1 cellular context compared by ENCODE assay signal in the genomic region with DNA sequence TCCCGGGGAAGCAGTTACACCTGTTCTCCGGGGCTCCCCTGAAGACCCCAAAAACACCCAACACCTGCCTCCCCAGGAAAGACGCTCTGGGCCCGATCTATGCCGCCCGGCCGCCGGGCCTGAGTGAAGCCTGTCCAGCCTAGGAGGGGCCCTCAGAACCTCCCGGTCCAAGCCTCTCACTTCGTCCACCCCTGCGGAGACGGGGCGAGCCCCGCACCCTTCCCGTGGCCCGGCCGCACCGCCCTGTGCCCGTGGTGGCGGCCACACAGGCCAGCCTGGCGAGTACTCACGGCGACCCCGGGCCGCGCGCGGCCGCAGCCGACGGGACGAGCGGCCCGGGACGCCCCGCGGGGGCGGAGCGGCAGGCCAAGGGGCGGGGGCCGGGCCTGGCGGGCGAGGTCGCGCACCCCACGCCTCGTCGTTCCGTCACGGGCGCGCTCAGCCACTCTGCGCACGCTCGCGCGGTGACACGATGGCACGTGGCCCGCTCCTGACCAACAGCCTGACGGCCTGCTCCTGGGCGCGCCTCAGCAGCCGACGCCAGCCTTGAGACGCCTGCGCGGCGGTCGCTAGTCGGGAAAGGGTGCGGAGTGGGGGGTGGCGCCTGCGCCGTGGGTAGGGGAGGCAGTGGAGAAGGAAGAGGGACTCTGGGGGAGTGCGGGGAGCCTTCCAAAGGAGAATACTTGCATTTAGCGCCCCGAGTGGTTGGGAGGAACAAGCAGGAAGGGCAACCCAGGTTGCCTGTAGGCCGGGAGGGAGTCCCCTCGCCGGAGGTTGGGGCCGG.
TF ChIP-seq lines count a peak whose summit lies in the region.

A gene with protein sequence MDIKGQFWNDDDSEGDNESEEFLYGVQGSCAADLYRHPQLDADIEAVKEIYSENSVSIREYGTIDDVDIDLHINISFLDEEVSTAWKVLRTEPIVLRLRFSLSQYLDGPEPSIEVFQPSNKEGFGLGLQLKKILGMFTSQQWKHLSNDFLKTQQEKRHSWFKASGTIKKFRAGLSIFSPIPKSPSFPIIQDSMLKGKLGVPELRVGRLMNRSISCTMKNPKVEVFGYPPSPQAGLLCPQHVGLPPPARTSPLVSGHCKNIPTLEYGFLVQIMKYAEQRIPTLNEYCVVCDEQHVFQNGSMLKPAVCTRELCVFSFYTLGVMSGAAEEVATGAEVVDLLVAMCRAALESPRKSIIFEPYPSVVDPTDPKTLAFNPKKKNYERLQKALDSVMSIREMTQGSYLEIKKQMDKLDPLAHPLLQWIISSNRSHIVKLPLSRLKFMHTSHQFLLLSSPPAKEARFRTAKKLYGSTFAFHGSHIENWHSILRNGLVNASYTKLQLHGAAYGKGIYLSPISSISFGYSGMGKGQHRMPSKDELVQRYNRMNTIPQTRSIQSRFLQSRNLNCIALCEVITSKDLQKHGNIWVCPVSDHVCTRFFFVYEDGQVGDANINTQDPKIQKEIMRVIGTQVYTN (minus strand): TSS at position 342 of the 784 bp plus-strand sequence. CDS start 5,077 bp downstream, outside the sequence.

TF ChIP-seq in WTC11, 78 proteins besides CTCF, POLR2A, EP300 and RAD21 (continued from another document and continues in another):
- TF ChIP-seq RORB (CRISPR knock-in tag; IDR thresholded peaks at IDR 0.05) (no peak), ZNF396 (CRISPR knock-in tag; IDR thresholded peaks at IDR 0.05; ENCODE audit: borderline replicate concordance) (no peak), NFE2L1 (CRISPR knock-in tag; IDR thresholded peaks at IDR 0.05) (peak; percentile 35; the same call in 1 of the 2 replicates), NFYB (CRISPR knock-in tag; conservative IDR thresholded peaks at IDR 0.05; ENCODE audit: low read depth) (peak; percentile 57; the same call in 1 of the 2 replicates), JAZF1 (CRISPR knock-in tag; IDR thresholded peaks at IDR 0.05) (no peak), PRDM15 (CRISPR knock-in tag; IDR thresholded peaks at IDR 0.05) (no peak), SMAD3 (CRISPR knock-in tag; IDR thresholded peaks at IDR 0.05; ENCODE audit: borderline replicate concordance) (peak; percentile 79; the same call in 1 of the 2 replicates), GABPB1 (CRISPR knock-in tag; IDR thresholded peaks at IDR 0.05) (no peak), OVOL2 (CRISPR knock-in tag; IDR thresholded peaks at IDR 0.05; ENCODE audit: borderline replicate concordance) (no peak), ZNF532 (CRISPR knock-in tag; IDR thresholded peaks at IDR 0.05; ENCODE audit: borderline replicate concordance) (no peak), ZNF219 (CRISPR knock-in tag; IDR thresholded peaks at IDR 0.05; ENCODE audit: borderline replicate concordance) (peak; percentile 89; the same call in 1 of the 2 replicates), FOXJ3 (CRISPR knock-in tag; IDR thresholded peaks at IDR 0.05; ENCODE audit: borderline replicate concordance) (no peak), STAT6 (CRISPR knock-in tag; conservative IDR thresholded peaks at IDR 0.05; ENCODE audit: low read depth) (no peak), MYBL2 (CRISPR knock-in tag; IDR thresholded peaks at IDR 0.05) (peak; percentile 62), ZNF416 (CRISPR knock-in tag; IDR thresholded peaks at IDR 0.05) (no peak), PREB (CRISPR knock-in tag; IDR thresholded peaks at IDR 0.05; ENCODE audit: borderline replicate concordance) (no peak), ELF4 (CRISPR knock-in tag; IDR thresholded peaks at IDR 0.05; ENCODE audit: low read depth) (no peak), SP1 (CRISPR knock-in tag; conservative IDR thresholded peaks at IDR 0.05) (peak; percentile 89), USF1 (CRISPR knock-in tag; IDR thresholded peaks at IDR 0.05) (peak; percentile 95), TEAD1 (CRISPR knock-in tag; IDR thresholded peaks at IDR 0.05) (peak; percentile 91), ESRRA (CRISPR knock-in tag; IDR thresholded peaks at IDR 0.05; ENCODE audit: borderline replicate concordance) (no peak), JUN (CRISPR knock-in tag; IDR thresholded peaks at IDR 0.05) (no peak), ZNF281 (CRISPR knock-in tag; IDR thresholded peaks at IDR 0.05) (0 out of 2 replicates have a peak, but pooled peaks have one; percentile 45), ZSCAN18 (CRISPR knock-in tag; IDR thresholded peaks at IDR 0.05) (no peak), SMAD4 (CRISPR knock-in tag; IDR thresholded peaks at IDR 0.05) (0 out of 2 replicates have a peak, but pooled peaks have one; percentile 39)
- TF ChIP-seq, protein P1, sequence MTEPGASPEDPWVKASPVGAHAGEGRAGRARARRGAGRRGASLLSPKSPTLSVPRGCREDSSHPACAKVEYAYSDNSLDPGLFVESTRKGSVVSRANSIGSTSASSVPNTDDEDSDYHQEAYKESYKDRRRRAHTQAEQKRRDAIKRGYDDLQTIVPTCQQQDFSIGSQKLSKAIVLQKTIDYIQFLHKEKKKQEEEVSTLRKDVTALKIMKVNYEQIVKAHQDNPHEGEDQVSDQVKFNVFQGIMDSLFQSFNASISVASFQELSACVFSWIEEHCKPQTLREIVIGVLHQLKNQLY (CRISPR knock-in tag; IDR thresholded peaks at IDR 0.05): no peak
- TF ChIP-seq, protein P2, sequence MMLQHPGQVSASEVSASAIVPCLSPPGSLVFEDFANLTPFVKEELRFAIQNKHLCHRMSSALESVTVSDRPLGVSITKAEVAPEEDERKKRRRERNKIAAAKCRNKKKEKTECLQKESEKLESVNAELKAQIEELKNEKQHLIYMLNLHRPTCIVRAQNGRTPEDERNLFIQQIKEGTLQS (CRISPR knock-in tag; conservative IDR thresholded peaks at IDR 0.05): no peak
- TF ChIP-seq, protein P3, sequence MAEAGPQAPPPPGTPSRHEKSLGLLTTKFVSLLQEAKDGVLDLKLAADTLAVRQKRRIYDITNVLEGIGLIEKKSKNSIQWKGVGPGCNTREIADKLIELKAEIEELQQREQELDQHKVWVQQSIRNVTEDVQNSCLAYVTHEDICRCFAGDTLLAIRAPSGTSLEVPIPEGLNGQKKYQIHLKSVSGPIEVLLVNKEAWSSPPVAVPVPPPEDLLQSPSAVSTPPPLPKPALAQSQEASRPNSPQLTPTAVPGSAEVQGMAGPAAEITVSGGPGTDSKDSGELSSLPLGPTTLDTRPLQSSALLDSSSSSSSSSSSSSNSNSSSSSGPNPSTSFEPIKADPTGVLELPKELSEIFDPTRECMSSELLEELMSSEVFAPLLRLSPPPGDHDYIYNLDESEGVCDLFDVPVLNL (CRISPR knock-in tag; IDR thresholded peaks at IDR 0.05; ENCODE audit: borderline replicate concordance, low read depth): no peak
